In genomic region chr7:156999611-157000046, GRCh38 we compare ENCODE assay signal across 8 cellular contexts. TPM values are rescaled to one million over a fixed set of nuclear protein-coding genes. Genes with fewer than 3 reads are reported as not detected.
DNase-seq lines count a peak whose midpoint lies in the region; TF ChIP-seq lines count a peak whose summit lies in the region.

No MANE protein-coding gene starts in this region.

- H3K4me1 ChIP-seq in left ventricle myocardium inferior (peaks cover 44% of the 10 kb centered on the region), spleen (peaks cover 10 to 59% (median 49%) of the 10 kb centered on the region in 6 donors)

- no peak for TF ChIP-seq POLR2A in spleen (IDR thresholded peaks at IDR 0.05)

- H3K36me3 ChIP-seq in left ventricle myocardium inferior: no peaks in the 10 kb centered on the region
- no peaks in the 10 kb centered on the region for H3K36me3 ChIP-seq in spleen

- H3K4me3 ChIP-seq in left ventricle myocardium inferior (peak overlapping the region; percentile 62), spleen (peak overlapping the region; percentile 35 to 78 (median 55))

- H3K27ac ChIP-seq in left ventricle myocardium inferior (replicated peaks) (no peak overlapping the region), spleen (peak overlapping the region in 1 of 8 donors; percentile 3)

- DNase-seq in NCI-H1417 (lab: John Stamatoyannopoulos, UW) (peak in 2 of 3 experiments; percentile 67 to 69), NCI-H1417 treated with DMSO at 0.1 percent for 48 hours (lab: John Stamatoyannopoulos, UW) (no peak), OCI-M2 (lab: John Stamatoyannopoulos, UW; ENCODE audit: unreplicated experiment) (peak; percentile 37), left ventricle myocardium inferior (no peak), spleen (peak; percentile 80), RPMI8226 (no peak), NCI-H82 treated with DMSO at 0.1 percent for 48 hours (lab: John Stamatoyannopoulos, UW; ENCODE audit: unreplicated experiment) (no peak), kidney tubule cell (ENCODE audit: low spot score) (no peak)

- 1 to 3% (median 2%) methylated on average over 12 to 56 of the region's 56 CpGs; no CpG with 5 or more reads in 1 of the 5 donors for WGBS in spleen, 5 donors

- peaks cover 100% of the 10 kb centered on the region for H3K27me3 ChIP-seq in left ventricle myocardium inferior (ENCODE audit: low read depth)
- H3K27me3 ChIP-seq in spleen (replicated peaks in 1 of 7): peaks cover 17 to 100% (median 66%) of the 10 kb centered on the region in 7 donors

- TF ChIP-seq CTCF in left ventricle myocardium inferior (IDR thresholded peaks at IDR 0.05; ENCODE audit: borderline replicate concordance) (no peak), spleen (IDR thresholded peaks at IDR 0.05 in 8 of 11, conservative IDR thresholded peaks at IDR 0.05 in 3 of 11) (no peak)

- H3K9me3 ChIP-seq in left ventricle myocardium inferior (replicated peaks): peaks cover 8% of the 10 kb centered on the region
- no peaks in the 10 kb centered on the region for H3K9me3 ChIP-seq in spleen

- intact Hi-C loops in left ventricle myocardium inferior (cut with micrococcal nuclease) (no loop called here), spleen (cut with DNase I; ENCODE audit: low total_unique reads) (no loop called here)

RNA-seq across cellular contexts. Expression of gene MNX1, which starts 10.8 kb away (rescaled TPM):
- total RNA-seq in left ventricle myocardium inferior (not detected), spleen (under 1 TPM in 1 of 7 donors, not detected in 6; 0.85 TPM)
- polyA plus RNA-seq in spleen: not detected

RNA-seq across cellular contexts. Expression of gene NOM1, which starts 50.1 kb away (rescaled TPM):
- total RNA-seq in left ventricle myocardium inferior: 10.5 TPM
- total RNA-seq in spleen: 10 to 100 TPM; 19.9 to 31.1 (median 25.0) TPM
- polyA plus RNA-seq in spleen: 10 to 100 TPM in 1 of 3 donors, 1 to 10 TPM in 2; 4.5 to 11.0 (median 5.7) TPM

Comparison
In these comparisons a context has a peak if more than half of its experiments do, and no peak if none do; other contexts are left out.
1. DNase-seq: peak in NCI-H1417 (2 of 3), OCI-M2 (single experiment) and spleen (single experiment); none in NCI-H1417 treated with DMSO at 0.1 percent for 48 hours (single experiment), left ventricle myocardium inferior (single experiment), RPMI8226 (single experiment), NCI-H82 treated with DMSO at 0.1 percent for 48 hours (single experiment) and kidney tubule cell (single experiment).